In the genomic region with DNA sequence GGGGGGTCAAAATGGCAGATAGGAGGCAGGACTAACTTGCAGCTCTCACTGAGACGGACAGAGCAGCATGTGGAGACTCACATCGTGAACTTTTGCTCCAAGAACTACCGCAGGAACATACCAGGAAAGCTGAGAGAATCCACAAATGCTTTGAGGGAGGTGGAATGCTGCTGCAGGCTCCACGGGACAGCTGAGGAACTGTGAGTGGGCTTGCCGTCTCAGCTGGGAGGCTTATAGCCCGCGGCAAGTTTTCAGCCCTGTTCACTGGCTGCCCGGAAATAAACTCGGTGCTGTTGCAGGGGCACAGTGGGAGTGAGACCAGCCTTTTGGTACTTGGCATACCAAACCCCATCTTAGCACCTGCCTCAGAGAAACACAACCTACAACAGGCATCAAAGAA, we compare ENCODE assay signal across 8 cellular contexts.
"Had no signal": no experiment of that assay in that cellular context is flagged by ENCODE, and none has a peak within 500 bp of the region (broad histone marks: within the 10 kb centered on the region; RNA-seq: fewer than 3 reads in every experiment).

No MANE protein-coding gene starts in this region.

- H3K27ac ChIP-seq: GM23248 had no signal

- ATAC-seq: HCT116, K562 had no signal

- H3K36me3 ChIP-seq: HAP-1 had no signal

- H3K9me3 Mint-ChIP-seq: HFFc6 had no signal

- H3K4me3 Mint-ChIP-seq: HFFc6 had no signal

- H3K9me3 ChIP-seq: HAP-1 had no signal

- H3K4me1 ChIP-seq: HAP-1 had no signal

- H2AFZ ChIP-seq: GM23248 had no signal

- DNase-seq: GM23248, GOT3, H7, HFFc6, IMR-90 had no signal

- H3K9ac ChIP-seq: GM23248 had no signal

- H3K4me3 ChIP-seq: GM23248, HAP-1, K562 had no signal

- H3K27ac Mint-ChIP-seq: HFFc6 had no signal
